In the genomic region with DNA sequence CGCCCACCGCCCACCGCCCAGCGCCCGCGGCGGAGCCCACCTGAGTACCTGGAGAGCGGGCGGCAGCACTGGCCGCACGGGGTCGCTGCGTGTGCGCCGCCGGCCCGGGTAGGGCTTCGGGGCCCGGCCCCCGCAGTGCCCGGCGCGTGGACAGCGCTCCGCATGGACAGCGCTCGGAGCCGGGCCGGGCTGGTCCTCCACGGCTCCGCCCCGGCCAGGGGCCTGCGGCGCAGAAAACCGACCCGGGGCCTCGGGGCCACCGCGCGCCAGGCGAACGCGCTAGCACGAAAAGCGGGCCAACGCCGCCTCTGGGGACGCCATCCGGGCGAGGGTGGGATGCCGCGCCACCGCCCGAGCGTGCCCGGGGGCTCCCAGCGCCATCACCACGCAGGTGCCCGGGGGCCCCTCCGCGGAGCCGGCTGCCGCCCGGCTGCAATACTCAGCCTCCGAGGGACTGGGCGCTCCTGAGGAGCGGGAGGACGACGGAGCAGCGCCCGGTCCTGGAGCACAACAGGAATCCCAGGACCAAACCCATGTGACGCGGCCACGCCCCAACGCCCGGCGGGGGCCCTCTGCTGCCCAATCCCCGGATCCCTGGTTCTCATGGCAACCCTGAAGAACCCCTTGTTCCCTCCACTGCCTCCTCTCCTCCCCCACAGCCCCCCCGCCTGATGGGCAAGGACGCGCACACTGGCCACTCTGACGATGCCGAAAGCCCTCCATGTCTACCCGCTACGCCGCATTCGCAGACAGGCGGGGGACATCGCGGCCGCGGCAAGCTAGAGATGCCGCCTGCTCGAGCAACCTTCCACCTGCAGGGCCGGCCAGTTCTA, we compare ENCODE assay signal across 7 cellular contexts. TPM values are rescaled to one million over a fixed set of nuclear protein-coding genes. Genes with fewer than 3 reads are reported as not detected.
DNase-seq lines count a peak whose midpoint lies in the region; ATAC-seq and TF ChIP-seq lines count a peak whose summit lies in the region.

Gene GRB10, minus strand, starts transcription at position 521 of the 833 bp plus-strand sequence. CDS start 50,574 bp downstream, outside the sequence.

- H3K4me3 Mint-ChIP-seq in dendritic cell treated with granulocyte-macrophage colony-stimulating factor and Interleukin-4, amounts not matched to agents 40 ng/mL and 50 ng/mL, for 4 days = peak within 1 kb of the TSS; percentile 70
- H3K4me3 Mint-ChIP-seq in stimulated activated memory B cell treated with anti-CD40 and anti-IgM and Interleukin-4, amounts not matched to agents 10 μg/mL and 1 μg/mL and 100 μg/mL, for 72 hours = no peak within 1 kb of the TSS

- H3K9me3 ChIP-seq in Panc1 (ENCODE audit: control insufficient read depth, insufficient read depth, low read depth, low read length) = no peaks in the 10 kb centered on the region

- in situ Hi-C loops in Panc1 (cut with HindIII; ENCODE audit: low pct_unique_long_range_greater_than_20kb, low sequenced_read_pairs) = no loop called here

- no peaks in the 10 kb centered on the region for H3K36me3 ChIP-seq in Panc1 (ENCODE audit: control insufficient read depth, insufficient read depth, low read length)

- H3K27me3 Mint-ChIP-seq in dendritic cell treated with granulocyte-macrophage colony-stimulating factor and Interleukin-4, amounts not matched to agents 40 ng/mL and 50 ng/mL, for 4 days = peaks cover 27% of the 10 kb centered on the region
- peaks cover 50% of the 10 kb centered on the region for H3K27me3 Mint-ChIP-seq in stimulated activated memory B cell treated with anti-CD40 and anti-IgM and Interleukin-4, amounts not matched to agents 10 μg/mL and 1 μg/mL and 100 μg/mL, for 72 hours

- no TSS peak for BruUV-seq in Panc1 (replicated peaks; lab: Mats Ljungman, UMichigan)

- POLR2A ChIA-PET in Panc1 (lab: Charles Lee) = no interaction called here
- POLR2A ChIA-PET in HEK293T (lab: Yijun Ruan, JAX) = no interaction called here

- H3K4me1 Mint-ChIP-seq in dendritic cell treated with granulocyte-macrophage colony-stimulating factor and Interleukin-4, amounts not matched to agents 40 ng/mL and 50 ng/mL, for 4 days (ENCODE audit: low read depth) = peaks cover 4% of the 10 kb centered on the region
- H3K4me1 Mint-ChIP-seq in stimulated activated memory B cell treated with anti-CD40 and anti-IgM and Interleukin-4, amounts not matched to agents 10 μg/mL and 1 μg/mL and 100 μg/mL, for 72 hours = no peaks in the 10 kb centered on the region

- DNase-seq in H4 (ENCODE audit: low spot score) (no peak), Panc1 (ENCODE audit: low read depth, low spot score) (no peak), left lobe of liver (ENCODE audit: low spot score) (no peak), HEK293T (ENCODE audit: extremely low spot score) (no peak)

- H3K27ac Mint-ChIP-seq in dendritic cell treated with granulocyte-macrophage colony-stimulating factor and Interleukin-4, amounts not matched to agents 40 ng/mL and 50 ng/mL, for 4 days = no peak within 1 kb of the TSS
- no peak within 1 kb of the TSS for H3K27ac Mint-ChIP-seq in stimulated activated memory B cell treated with anti-CD40 and anti-IgM and Interleukin-4, amounts not matched to agents 10 μg/mL and 1 μg/mL and 100 μg/mL, for 72 hours

- H3K27ac ChIP-seq in Panc1 (ENCODE audit: low read length) = no peak within 1 kb of the TSS

- peak; percentile 85 for TF ChIP-seq CTCF in Panc1 (IDR thresholded peaks at IDR 0.05)

- intact Hi-C loops in Panc1 (cut with micrococcal nuclease; ENCODE audit: unreplicated experiment) = loop anchor here (5.0 to 10.0 kb wide), 2 partner anchors 68 to 285 kb away; no protein-coding TSS in a partner anchor
- intact Hi-C loops in dendritic cell treated with granulocyte-macrophage colony-stimulating factor and Interleukin-4, amounts not matched to agents 40 ng/mL and 50 ng/mL, for 4 days (cut with micrococcal nuclease) = no loop called here

- peak; percentile 86 for ATAC-seq in Panc1
- peak; percentile 81 for ATAC-seq in left lobe of liver
- peak; percentile 46 for ATAC-seq in stimulated activated memory B cell treated with anti-CD40 and anti-IgM and Interleukin-4, amounts not matched to agents 10 μg/mL and 1 μg/mL and 100 μg/mL, for 72 hours
- no peak for ATAC-seq in HG02763 (IDR thresholded peaks at IDR 0.05; ENCODE audit: unreplicated experiment)

- H3K4me3 ChIP-seq in Panc1 (ENCODE audit: low read depth in 2 of 2, low read length in 2 of 2) = peak within 1 kb of the TSS; percentile 44 to 58

- CTCF ChIA-PET in Panc1 (lab: Charles Lee) = no interaction called here
- CTCF ChIA-PET in HEK293T (lab: Yijun Ruan, JAX) = no interaction called here

- no peaks in the 10 kb centered on the region for H3K27me3 ChIP-seq in Panc1 (ENCODE audit: control insufficient read depth, insufficient read depth, low read length)

- H3K36me3 Mint-ChIP-seq in dendritic cell treated with granulocyte-macrophage colony-stimulating factor and Interleukin-4, amounts not matched to agents 40 ng/mL and 50 ng/mL, for 4 days (ENCODE audit: low read depth) = no peaks in the 10 kb centered on the region
- H3K36me3 Mint-ChIP-seq in stimulated activated memory B cell treated with anti-CD40 and anti-IgM and Interleukin-4, amounts not matched to agents 10 μg/mL and 1 μg/mL and 100 μg/mL, for 72 hours = no peaks in the 10 kb centered on the region

- no peaks in the 10 kb centered on the region for H3K4me1 ChIP-seq in Panc1 (ENCODE audit: control insufficient read depth, insufficient read depth, low read length)

- H3K9me3 Mint-ChIP-seq in dendritic cell treated with granulocyte-macrophage colony-stimulating factor and Interleukin-4, amounts not matched to agents 40 ng/mL and 50 ng/mL, for 4 days = no peaks in the 10 kb centered on the region
- H3K9me3 Mint-ChIP-seq in stimulated activated memory B cell treated with anti-CD40 and anti-IgM and Interleukin-4, amounts not matched to agents 10 μg/mL and 1 μg/mL and 100 μg/mL, for 72 hours = peaks cover 14% of the 10 kb centered on the region

TF ChIP-seq in HEK293T, 16 proteins besides CTCF, POLR2A, EP300 and RAD21:
- TF ChIP-seq ZNF384 (IDR thresholded peaks at IDR 0.05) = no peak
- TF ChIP-seq CTBP1 (IDR thresholded peaks at IDR 0.05; ENCODE audit: borderline replicate concordance) = no peak
- TF ChIP-seq BHLHE40 (IDR thresholded peaks at IDR 0.05; ENCODE audit: borderline replicate concordance) = no peak
- no peak for TF ChIP-seq TARDBP (IDR thresholded peaks at IDR 0.05)
- TF ChIP-seq HDGF (IDR thresholded peaks at IDR 0.05; ENCODE audit: borderline replicate concordance) = no peak
- no peak for TF ChIP-seq FOXK2 (IDR thresholded peaks at IDR 0.05)
- TF ChIP-seq SP1 (IDR thresholded peaks at IDR 0.05) = no peak
- TF ChIP-seq L3MBTL2 (conservative IDR thresholded peaks at IDR 0.05) = no peak
- no peak for TF ChIP-seq NFRKB (IDR thresholded peaks at IDR 0.05)
TF ChIP-seq in HEK293T: peak in this region for 0.

RNA-seq across cellular contexts. Expression of gene GRB10, which starts in this region (rescaled TPM):
- 47.3 and 50.3 TPM in 2 replicates for total RNA-seq in H4 (2014; rRNA removed; shearing (Covaris generic))
- 38.3 TPM for total RNA-seq in Panc1 (2021; ENCODE audit: unreplicated experiment)
- polyA plus RNA-seq in Panc1 (2012; ENCODE audit: insufficient read length) = 27.7 TPM
- 54.9 TPM for total RNA-seq in left lobe of liver
